Comparison of ENCODE assay signal across 20 cellular contexts in genomic region chr9:98977246-98977681, GRCh38. TPM values are rescaled to one million over a fixed set of nuclear protein-coding genes. Genes with fewer than 3 reads are reported as not detected.
A peak's percentile ranks its signal among the peaks of the same experiment; 100 is the strongest.
DNase-seq lines count a peak whose midpoint lies in the region; ATAC-seq and TF ChIP-seq lines count a peak whose summit lies in the region.
"Had no signal": no experiment of that assay in that cellular context is flagged by ENCODE, and none has a peak within 500 bp of the region (broad histone marks: within the 10 kb centered on the region; RNA-seq: fewer than 3 reads in every experiment).

No MANE protein-coding gene starts in this region.

- H4K8ac ChIP-seq in mesendoderm (ENCODE audit: low read depth, low read length), result no peak overlapping the region

- H2AK5ac ChIP-seq in mesendoderm (ENCODE audit: low read length), result peak overlapping the region; percentile 11

- no peaks in the 10 kb centered on the region for H3K9me3 ChIP-seq in esophagus squamous epithelium
- H3K9me3 ChIP-seq in stomach, result no peaks in the 10 kb centered on the region
- H3K9me3 ChIP-seq: prostate gland had no signal

- intact Hi-C loops in esophagus squamous epithelium (cut with DNase I), result no loop called here
- intact Hi-C loops in stomach (cut with DNase I; ENCODE audit: low total_unique reads), result no loop called here

- no peak overlapping the region for H3K9ac ChIP-seq in mesendoderm (ENCODE audit: low read length)

- H3K23ac ChIP-seq in mesendoderm (ENCODE audit: low read length), result no peak overlapping the region

- DNase-seq in DMS 273 (lab: John Stamatoyannopoulos, UW; ENCODE audit: unreplicated experiment) (peak; percentile 53), esophagus squamous epithelium (lab: John Stamatoyannopoulos, UW) (no peak), mesendoderm (no peak), stomach (no peak), pons (ENCODE audit: low spot score) (no peak)
- DNase-seq: activated CD4-positive, alpha-beta T cell treated with anti-CD3 and anti-CD28 coated beads, Interleukin-2, amount 10 ng/mL, durations not matched to agents 7 days and 5 days; activated T-cell treated with anti-CD3 and anti-CD28 coated beads, Interleukin-2, amount 50 U/mL, for 48 hours; AML-193; CD8-positive, alpha-beta memory T cell; cerebellar nuclear complex; NCI-H1105 treated with DMSO at 0.1 percent for 48 hours; NCI-H2029 treated with DMSO at 0.1 percent for 48 hours; NCI-H226 had no signal

- ATAC-seq in GM18868 (IDR thresholded peaks at IDR 0.05; ENCODE audit: unreplicated experiment), result no peak
- ATAC-seq in GM18907 (IDR thresholded peaks at IDR 0.05; ENCODE audit: unreplicated experiment), result no peak
- no peak for ATAC-seq in HG03439 (IDR thresholded peaks at IDR 0.05; ENCODE audit: unreplicated experiment)
- ATAC-seq: Panc1 had no signal

- H3K56ac ChIP-seq in mesendoderm (ENCODE audit: low read length), result peak overlapping the region; percentile 62

- no peak overlapping the region for H3K4me2 ChIP-seq in mesendoderm (ENCODE audit: low read length)

- H3K4ac ChIP-seq in mesendoderm (ENCODE audit: low read depth, low read length), result no peak overlapping the region

- H3K27me3 ChIP-seq in esophagus squamous epithelium (peaks cover 0 to 13% (median 0%) of the 10 kb centered on the region in 4 donors), mesendoderm (ENCODE audit: insufficient read depth, low read length, poor library complexity) (no peaks in the 10 kb centered on the region), stomach (peaks cover 0 to 6% (median 0%) of the 10 kb centered on the region in 3 donors)

- no peak overlapping the region for H2BK120ac ChIP-seq in mesendoderm (ENCODE audit: low read depth, low read length)

- H3K79me2 ChIP-seq in mesendoderm (ENCODE audit: control insufficient read depth, insufficient read depth, low read length), result no peaks in the 10 kb centered on the region

- H3K4me1 ChIP-seq in esophagus squamous epithelium, result peaks cover 0 to 57% (median 28%) of the 10 kb centered on the region in 3 donors
- no peaks in the 10 kb centered on the region for H3K4me1 ChIP-seq in mesendoderm (ENCODE audit: control insufficient read depth, low read depth, low read length)
- H3K4me1 ChIP-seq in stomach, result peaks cover 13 to 47% (median 29%) of the 10 kb centered on the region in 4 donors
- H3K4me1 ChIP-seq: prostate gland had no signal

- 60 to 83% methylated on average over 1 to 4 of the region's 9 CpGs for WGBS in esophagus squamous epithelium, 2 donors
- WGBS in mesendoderm (ENCODE audit: extremely low coverage, insufficient coverage, low lambda C conversion rate), result no CpG with 5 or more reads among the region's 9 CpGs
- 63 to 82% (median 69%) methylated on average over 4 to 9 of the region's 9 CpGs for WGBS in stomach, 5 donors

- no peak overlapping the region for H2BK5ac ChIP-seq in mesendoderm (ENCODE audit: low read length)

- no peak overlapping the region for H3K18ac ChIP-seq in mesendoderm (ENCODE audit: low read length)

- TF ChIP-seq POLR2A in esophagus squamous epithelium (IDR thresholded peaks at IDR 0.05) (no peak), stomach (IDR thresholded peaks at IDR 0.05) (no peak)

- H3K79me1 ChIP-seq in mesendoderm (ENCODE audit: low read length), result no peaks in the 10 kb centered on the region

- no peak overlapping the region for H2BK15ac ChIP-seq in mesendoderm (replicated peaks; ENCODE audit: low read depth)

- no peak for TF ChIP-seq EP300 in stomach (IDR thresholded peaks at IDR 0.05)

- H3K36me3 ChIP-seq in esophagus squamous epithelium (no peaks in the 10 kb centered on the region), mesendoderm (ENCODE audit: control insufficient read depth, insufficient read depth, low read length) (no peaks in the 10 kb centered on the region), stomach (no peaks in the 10 kb centered on the region)
- H3K36me3 ChIP-seq: prostate gland had no signal

- no peak overlapping the region for H4K5ac ChIP-seq in mesendoderm (ENCODE audit: low read length)

- TF ChIP-seq CTCF in esophagus squamous epithelium (IDR thresholded peaks at IDR 0.05) (no peak), stomach (IDR thresholded peaks at IDR 0.05) (no peak)

- H3K27ac ChIP-seq in esophagus squamous epithelium (peak overlapping the region in 3 of 4 donors; percentile 61 to 76 (median 72)), mesendoderm (ENCODE audit: low read depth, low read length) (no peak overlapping the region), stomach (peak overlapping the region in 4 of 5 donors; percentile 28 to 85 (median 67))
- H3K27ac ChIP-seq: prostate gland had no signal

- no peak overlapping the region for H3K4me3 ChIP-seq in esophagus squamous epithelium
- H3K4me3 ChIP-seq in mesendoderm (ENCODE audit: low read length), result no peak overlapping the region
- H3K4me3 ChIP-seq in stomach, result no peak overlapping the region
- H3K4me3 ChIP-seq: prostate gland, skin epidermis had no signal

RNA-seq across cellular contexts. Expression of gene COL15A1, which starts 33.6 kb away (rescaled TPM):
- total RNA-seq in esophagus squamous epithelium (10 to 100 TPM in 2 of 4 donors, 1 to 10 TPM in 2; 3.4 to 33.2 (median 9.7) TPM), stomach (100 to 1,000 TPM in 2 of 5 donors, 10 to 100 TPM in 3; 26.3 to 173 (median 32.2) TPM)
- 0.22 TPM for polyA plus RNA-seq in mesendoderm (2013, experiment 1 of 2)
- polyA plus RNA-seq in mesendoderm (2013, experiment 2 of 2), result 0.32 TPM
- 10 to 100 TPM; 10.7 to 13.3 (median 12.0) TPM for polyA plus RNA-seq in stomach
- total RNA-seq: CD8-positive, alpha-beta memory T cell; endothelial cell of umbilical vein had no signal
- polyA plus RNA-seq: endothelial cell of umbilical vein had no signal
